9 cellular contexts compared by ENCODE assay signal in genomic region chr6:24858154-24858801, GRCh38. TPM values are rescaled to one million over a fixed set of nuclear protein-coding genes. Genes with fewer than 3 reads are reported as not detected.
DNase-seq lines count a peak whose midpoint lies in the region; ATAC-seq and FAIRE-seq lines count a peak whose summit lies in the region.
"Had no signal": no experiment of that assay in that cellular context is flagged by ENCODE, and none has a peak within 500 bp of the region (broad histone marks: within the 10 kb centered on the region; RNA-seq: fewer than 3 reads in every experiment).

No MANE protein-coding gene starts in this region.

- 36 to 49% (median 38%) methylated on average over 2 of the region's 2 CpGs for WGBS in small intestine, 3 donors

- no peaks in the 10 kb centered on the region for H3K4me1 ChIP-seq in small intestine (ENCODE audit: control insufficient read depth in 2 of 2, insufficient read depth in 1 of 2, low read depth in 1 of 2, low read length in 1 of 2)

- H3K4me3 ChIP-seq in small intestine (ENCODE audit: low read depth in 1 of 2, low read length in 2 of 2): no peak overlapping the region

- H3K36me3 ChIP-seq in small intestine (ENCODE audit: control insufficient read depth in 2 of 2, insufficient read depth in 2 of 2, low read length in 2 of 2): no peaks in the 10 kb centered on the region

- ATAC-seq in GM18511 (IDR thresholded peaks at IDR 0.05; ENCODE audit: unreplicated experiment) (peak; percentile 73), HG02588 (IDR thresholded peaks at IDR 0.05; ENCODE audit: unreplicated experiment) (peak; percentile 64)

- no peaks in the 10 kb centered on the region for H3K27me3 ChIP-seq in small intestine (ENCODE audit: control insufficient read depth in 2 of 2, insufficient read depth in 2 of 2, low read length in 2 of 2)

- no peak for FAIRE-seq in small intestine (lab: Jason Lieb, UNC)

- no peaks in the 10 kb centered on the region for H3K9me3 ChIP-seq in small intestine (ENCODE audit: control insufficient read depth, low read depth)

- H3K27ac ChIP-seq in small intestine (ENCODE audit: low read depth in 1 of 2, low read length in 1 of 2): peak overlapping the region in 1 of 2 donors; percentile 41

- DNase-seq in NOMO-1 treated with DMSO at 0.1 percent for 48 hours (lab: John Stamatoyannopoulos, UW; ENCODE audit: unreplicated experiment): peak; percentile 99
- peak; percentile 12 for DNase-seq in dermis blood vessel endothelial cell
- peak; percentile 37 for DNase-seq in small intestine
- DNase-seq in HuH-7 (ENCODE audit: low spot score): no peak
- no peak for DNase-seq in effector CD4-positive, alpha-beta T cell
- DNase-seq in NCI-H1092 (lab: John Stamatoyannopoulos, UW): no peak

RNA-seq across cellular contexts. Expression of gene ARMH2, which starts 59.6 kb away (rescaled TPM):
- not detected in 2 replicates for total RNA-seq in dermis blood vessel endothelial cell
- not detected for polyA plus RNA-seq in small intestine
- total RNA-seq: SK-MEL-5 had no signal

Comparison
In these comparisons a context has a peak if more than half of its experiments do, and no peak if none do; other contexts are left out.
1. DNase-seq: peak in NOMO-1 treated with DMSO at 0.1 percent for 48 hours (single experiment), dermis blood vessel endothelial cell (single experiment) and small intestine (single experiment); none in HuH-7 (single experiment), effector CD4-positive, alpha-beta T cell (single experiment) and NCI-H1092 (single experiment).